33 cellular contexts compared by ENCODE assay signal in the genomic region with DNA sequence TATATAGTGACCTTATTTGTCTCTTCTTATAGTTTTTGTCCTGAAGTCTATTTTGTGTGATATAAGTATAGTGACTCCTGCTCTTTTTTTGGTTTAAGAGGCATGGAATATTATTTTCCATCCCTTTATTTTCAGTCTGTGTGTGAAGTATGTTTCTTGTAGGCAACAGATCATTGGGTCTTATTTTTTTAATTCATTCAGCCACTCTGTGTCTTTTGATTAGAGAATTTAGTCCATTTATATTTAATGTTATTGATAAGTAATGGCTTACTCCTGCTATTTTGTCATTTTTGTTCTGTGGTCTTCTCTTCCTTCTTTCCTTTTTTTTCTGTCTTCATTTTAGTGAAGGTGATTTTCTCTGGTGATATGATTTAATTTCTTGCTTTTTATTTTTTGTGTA.
"Had no signal": no experiment of that assay in that cellular context is flagged by ENCODE, and none has a peak within 500 bp of the region (broad histone marks: within the 10 kb centered on the region; RNA-seq: fewer than 3 reads in every experiment).

No MANE protein-coding gene starts in this region.

- ATAC-seq: activated naive CD4-positive, alpha-beta T cell treated with anti-CD3 and anti-CD28 coated beads, Interleukin-2, amount 50 U/mL, for 72 hours; activated naive CD8-positive, alpha-beta T cell treated with anti-CD3 and anti-CD28 coated beads, Interleukin-2, amount 50 U/mL, for 24 hours; activated T-cell treated with anti-CD3 and anti-CD28 coated beads, Interleukin-2, amount 50 U/mL, for 4 hours; activated T-cell treated with anti-CD3 and anti-CD28 coated beads, Interleukin-2, amount 50 U/mL, for 72 hours; activated T-helper 17 cell treated with anti-CD3 and anti-CD28 coated beads, Interleukin-2, amount 50 U/mL, for 72 hours; body of pancreas had no signal

- FAIRE-seq: astrocyte, bronchial epithelial cell, colon had no signal

- H3K27ac ChIP-seq: adrenal gland, ascending aorta, body of pancreas, brain microvascular endothelial cell, breast epithelium, cardiac muscle cell had no signal

- DNase-seq: activated effector memory CD4-positive, alpha-beta T cell treated with anti-CD3 and anti-CD28 coated beads, Interleukin-2, amount 50 U/mL, for 16 hours; activated effector memory CD4-positive, alpha-beta T cell treated with Interleukin-2 at 50 U/mL for 16 hours; activated gamma-delta T cell; activated gamma-delta T cell treated with Interleukin-2 at 50 U/mL for 16 hours; activated naive CD4-positive, alpha-beta T cell; activated naive CD4-positive, alpha-beta T cell treated with anti-CD3 and anti-CD28 coated beads for 36 hours; activated naive CD4-positive, alpha-beta T cell treated with anti-CD3 and anti-CD28 coated beads, Interleukin-2, amount 10 ng/mL, durations not matched to agents 7 days and 5 days; activated naive CD4-positive, alpha-beta T cell treated with anti-CD3 and anti-CD28 coated beads, Interleukin-2, amount 50 U/mL, for 16 hours; activated naive CD4-positive, alpha-beta T cell treated with Interleukin-2 at 50 U/mL for 16 hours; activated naive CD8-positive, alpha-beta T cell treated with anti-CD3 and anti-CD28 coated beads for 36 hours; activated naive CD8-positive, alpha-beta T cell treated with anti-CD3 and anti-CD28 coated beads, Interleukin-2, amount 10 ng/mL, durations not matched to agents 7 days and 5 days; activated naive CD8-positive, alpha-beta T cell treated with anti-CD3 and anti-CD28 coated beads, Interleukin-2, amount 50 U/mL, for 24 hours; activated T-cell treated with anti-CD3 and anti-CD28 coated beads, Interleukin-2, amount 50 U/mL, for 24 hours; activated T-cell treated with anti-CD3 and anti-CD28 coated beads, Interleukin-2, amount 50 U/mL, for 4 hours; activated T-cell treated with anti-CD3 and anti-CD28 coated beads, Interleukin-2, amount 50 U/mL, for 48 hours; activated T-cell treated with anti-CD3 and anti-CD28 coated beads, Interleukin-2, amount 50 U/mL, for 72 hours; adrenal gland; amniotic stem cell; amygdala; aorta; body of pancreas; brain microvascular endothelial cell; caudate nucleus; central memory CD4-positive, alpha-beta T cell; cerebellar nuclear complex had no signal

- H3K9me3 ChIP-seq: body of pancreas had no signal

- H3K4me1 ChIP-seq: adrenal gland, ascending aorta, body of pancreas, breast epithelium had no signal

- H3K36me3 ChIP-seq: adrenal gland, ascending aorta, brain microvascular endothelial cell, breast epithelium, cardiac muscle cell had no signal

- H3K27me3 ChIP-seq: adrenal gland, ascending aorta, body of pancreas, brain microvascular endothelial cell, breast epithelium, cardiac muscle cell had no signal

- H3K4me3 ChIP-seq: adrenal gland, ascending aorta, body of pancreas, breast epithelium, cardiac muscle cell had no signal
